Comparison of ENCODE assay signal across 1 cellular context in genomic region chr7:44967571-44968446, GRCh38.
TF ChIP-seq lines count a peak whose summit lies in the region.

No MANE protein-coding gene starts in this region.

TF ChIP-seq in IMR-90, 13 proteins besides CTCF, POLR2A, EP300 and RAD21:
- TF ChIP-seq SMC3 (IDR thresholded peaks at IDR 0.05; ENCODE audit: low read depth, low read length) (peak; percentile 38), CEBPB (IDR thresholded peaks at IDR 0.05; ENCODE audit: low read depth, low read length) (no peak)
